13 cellular contexts compared by ENCODE assay signal in the genomic region with DNA sequence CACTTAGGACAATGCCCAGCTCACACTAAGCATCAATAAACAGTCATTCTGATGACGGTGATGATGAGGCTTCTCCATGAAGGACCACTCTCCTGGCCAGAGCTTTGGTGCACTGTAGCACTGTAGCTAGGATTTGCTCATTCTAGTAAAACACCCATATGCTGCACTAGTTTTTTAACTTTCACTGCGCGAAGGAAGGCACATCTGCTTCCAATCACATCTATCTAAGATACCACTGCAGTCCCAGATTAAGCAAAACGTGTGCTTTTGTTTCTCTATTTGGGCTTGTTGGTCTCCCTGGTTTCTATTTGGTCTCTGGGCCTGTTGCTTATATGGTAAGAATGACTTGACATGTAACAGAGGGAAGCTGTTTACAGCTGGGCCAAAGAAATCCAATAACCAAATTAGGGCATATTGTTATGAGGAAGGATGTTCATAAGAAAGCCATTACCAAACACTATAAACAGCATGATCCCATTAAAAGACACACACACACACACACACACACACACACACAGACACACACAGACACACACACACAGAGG.
DNase-seq lines count a peak whose midpoint lies in the region; ATAC-seq and TF ChIP-seq lines count a peak whose summit lies in the region.
"Had no signal": no experiment of that assay in that cellular context is flagged by ENCODE, and none has a peak within 500 bp of the region (broad histone marks: within the 10 kb centered on the region; RNA-seq: fewer than 3 reads in every experiment).

No MANE protein-coding gene starts in this region.

- TF ChIP-seq EP300 in sigmoid colon (IDR thresholded peaks at IDR 0.05), result peak in 1 of 4 donors; percentile 16

- no peak overlapping the region for H3K4me2 ChIP-seq in SU-DHL-6 (ENCODE audit: low read depth, low read length, poor library complexity, severe bottlenecking)

- H3K4me1 ChIP-seq in heart right ventricle (peaks cover 0 to 28% (median 4%) of the 10 kb centered on the region in 9 donors), sigmoid colon (peaks cover 0 to 24% (median 18%) of the 10 kb centered on the region in 4 donors)
- H3K4me1 ChIP-seq: parathyroid adenoma had no signal

- WGBS in heart right ventricle, 2 donors, result 61 to 73% methylated on average over 4 of the region's 4 CpGs
- 76 to 79% methylated on average over 4 of the region's 4 CpGs for WGBS in sigmoid colon, 2 donors

- no peaks in the 10 kb centered on the region for H3K9me3 Mint-ChIP-seq in progenitor cell of endocrine pancreas (ENCODE audit: low read depth)
- H3K9me3 Mint-ChIP-seq: activated naive CD4-positive, alpha-beta T cell treated with anti-CD3 and anti-CD28 coated beads, Interleukin-2, amount 50 U/mL, for 24 hours; CD8-positive, alpha-beta memory T cell had no signal

- TF ChIP-seq CTCF in SU-DHL-6 (IDR thresholded peaks at IDR 0.05; ENCODE audit: insufficient read depth, low read length, poor library complexity, severe bottlenecking) (no peak), heart right ventricle (IDR thresholded peaks at IDR 0.05) (no peak), sigmoid colon (IDR thresholded peaks at IDR 0.05) (no peak), progenitor cell of endocrine pancreas (IDR thresholded peaks at IDR 0.05; ENCODE audit: unreplicated experiment) (no peak)

- no peak overlapping the region for H3K27ac Mint-ChIP-seq in progenitor cell of endocrine pancreas
- H3K27ac Mint-ChIP-seq: activated naive CD4-positive, alpha-beta T cell treated with anti-CD3 and anti-CD28 coated beads, Interleukin-2, amount 50 U/mL, for 24 hours; CD8-positive, alpha-beta memory T cell had no signal

- H3K4me1 Mint-ChIP-seq in progenitor cell of endocrine pancreas (ENCODE audit: low read depth), result peaks cover 9% of the 10 kb centered on the region
- H3K4me1 Mint-ChIP-seq: CD8-positive, alpha-beta memory T cell had no signal

- no peak for TF ChIP-seq POLR2A in sigmoid colon (IDR thresholded peaks at IDR 0.05)

- DNase-seq in GM04503 (ENCODE audit: low read depth), result peak; percentile 82
- DNase-seq in heart right ventricle, result no peak
- no peak for DNase-seq in sigmoid colon
- no peak for DNase-seq in hypothalamus (lab: John Stamatoyannopoulos, UW)
- no peak for DNase-seq in progenitor cell of endocrine pancreas (ENCODE audit: low spot score, unreplicated experiment)
- DNase-seq in HPDE6-E6E7 (ENCODE audit: extremely low spot score), result no peak
- DNase-seq in SHP77 treated with DMSO at 0.1 percent for 48 hours (lab: John Stamatoyannopoulos, UW), result no peak
- DNase-seq: CD8-positive, alpha-beta memory T cell; effector CD4-positive, alpha-beta T cell; MG63 had no signal

- H3K36me3 ChIP-seq in SU-DHL-6 (ENCODE audit: low read length) (no peaks in the 10 kb centered on the region), heart right ventricle (peaks cover 0 to 98% (median 58%) of the 10 kb centered on the region in 9 donors), sigmoid colon (peaks cover 6 to 72% (median 14%) of the 10 kb centered on the region in 4 donors)

- H3K79me2 ChIP-seq in SU-DHL-6 (ENCODE audit: insufficient read depth, low read length), result no peaks in the 10 kb centered on the region
- H3K79me2 ChIP-seq: parathyroid adenoma had no signal

- no peaks in the 10 kb centered on the region for H3K9me2 ChIP-seq in SU-DHL-6 (replicated peaks; ENCODE audit: insufficient read depth, low read length)

- no peak overlapping the region for H3K9ac ChIP-seq in SU-DHL-6 (ENCODE audit: low read length)
- H3K9ac ChIP-seq: parathyroid adenoma had no signal

- peak; percentile 54 to 80 (median 70) for ATAC-seq in heart right ventricle

- H4K20me1 ChIP-seq in SU-DHL-6 (ENCODE audit: low read depth, low read length), result no peaks in the 10 kb centered on the region

- H3K9me3 ChIP-seq in SU-DHL-6 (ENCODE audit: insufficient read depth, low read length) (no peaks in the 10 kb centered on the region), heart right ventricle (no peaks in the 10 kb centered on the region), sigmoid colon (no peaks in the 10 kb centered on the region)
- H3K9me3 ChIP-seq: MG63 had no signal

- no peaks in the 10 kb centered on the region for H3F3A ChIP-seq in SU-DHL-6 (ENCODE audit: insufficient read depth)

- H3K27me3 Mint-ChIP-seq in progenitor cell of endocrine pancreas, result no peaks in the 10 kb centered on the region

- H3K36me3 Mint-ChIP-seq in progenitor cell of endocrine pancreas (ENCODE audit: insufficient read depth), result no peaks in the 10 kb centered on the region
- H3K36me3 Mint-ChIP-seq: activated naive CD4-positive, alpha-beta T cell treated with anti-CD3 and anti-CD28 coated beads, Interleukin-2, amount 50 U/mL, for 24 hours; CD8-positive, alpha-beta memory T cell had no signal

- no peak overlapping the region for H3K4me3 Mint-ChIP-seq in progenitor cell of endocrine pancreas (ENCODE audit: low read depth)
- H3K4me3 Mint-ChIP-seq: activated naive CD4-positive, alpha-beta T cell treated with anti-CD3 and anti-CD28 coated beads, Interleukin-2, amount 50 U/mL, for 24 hours; CD8-positive, alpha-beta memory T cell had no signal

- H2AFZ ChIP-seq in SU-DHL-6 (ENCODE audit: low read depth, low read length, severe bottlenecking), result peak overlapping the region; percentile 10
- H2AFZ ChIP-seq: parathyroid adenoma had no signal

- H3K27ac ChIP-seq in SU-DHL-6 (ENCODE audit: low read depth, low read length) (no peak overlapping the region), heart right ventricle (peak overlapping the region in 8 of 10 donors; percentile 16 to 67 (median 39)), sigmoid colon (peak overlapping the region; percentile 68 to 85 (median 78))
- H3K27ac ChIP-seq: parathyroid adenoma had no signal

- H3K27me3 ChIP-seq in SU-DHL-6 (ENCODE audit: low read length) (no peaks in the 10 kb centered on the region), heart right ventricle (no peaks in the 10 kb centered on the region), sigmoid colon (no peaks in the 10 kb centered on the region)
- H3K27me3 ChIP-seq: MG63 had no signal

- H3K4me3 ChIP-seq in SU-DHL-6 (ENCODE audit: insufficient read depth, low read length, poor library complexity, severe bottlenecking) (no peak overlapping the region), heart right ventricle (no peak overlapping the region), sigmoid colon (no peak overlapping the region)
- H3K4me3 ChIP-seq: MG63 had no signal

- intact Hi-C loops in heart right ventricle (cut with DNase I) (loop anchor here in 1 of 10 donors (5.0 kb wide), 1 partner anchor 67 kb away; no protein-coding TSS in a partner anchor), sigmoid colon (cut with DNase I) (loop anchor here (5.0 kb wide), 1 partner anchor 62 kb away; a partner anchor contains a TSS)
